In the genomic region with DNA sequence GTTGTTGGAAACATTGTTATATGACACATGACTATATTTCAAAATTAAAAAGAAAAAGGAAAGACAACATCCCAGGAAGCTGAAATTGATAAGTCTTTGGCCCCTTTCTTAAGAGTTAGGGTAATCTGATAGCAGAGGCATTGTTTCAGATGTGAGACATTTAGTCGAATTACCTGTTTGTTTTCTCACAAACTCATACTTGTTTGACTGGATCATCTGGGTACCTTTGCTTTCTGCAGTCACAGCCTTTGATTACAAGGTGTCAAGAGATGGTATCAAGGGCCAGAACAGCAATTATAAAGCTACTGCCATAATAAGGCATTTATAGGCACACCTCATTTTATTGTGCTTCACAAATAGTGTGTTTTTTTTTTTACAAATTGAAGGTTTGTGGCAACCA, we compare ENCODE assay signal across 27 cellular contexts.
"Had no signal": no experiment of that assay in that cellular context is flagged by ENCODE, and none has a peak within 500 bp of the region (broad histone marks: within the 10 kb centered on the region; RNA-seq: fewer than 3 reads in every experiment).

No MANE protein-coding gene starts in this region.

- H3K4me3 ChIP-seq: ascending aorta, esophagus squamous epithelium, heart right ventricle, left lung, lower lobe of right lung, neural progenitor cell, psoas muscle, right atrium auricular region, tibial nerve had no signal

- H3K79me2 ChIP-seq: parathyroid adenoma had no signal

- H3K9ac ChIP-seq: neural progenitor cell, parathyroid adenoma had no signal

- H3K9me3 ChIP-seq: ascending aorta, esophagus squamous epithelium, heart right ventricle, left lung, lower lobe of right lung, psoas muscle, right atrium auricular region, tibial nerve had no signal

- H3K4me1 Mint-ChIP-seq: activated CD4-positive, alpha-beta memory T cell treated with anti-CD3 and anti-CD28 coated beads, Interleukin-2, amount 10 ng/mL, durations not matched to agents 7 days and 5 days; activated CD4-positive, alpha-beta T cell treated with anti-CD3 and anti-CD28 coated beads, Interleukin-2, amount 10 ng/mL, durations not matched to agents 7 days and 5 days; activated naive CD4-positive, alpha-beta T cell treated with anti-CD3 and anti-CD28 coated beads, Interleukin-2, amount 10 ng/mL, durations not matched to agents 7 days and 5 days; activated naive CD8-positive, alpha-beta T cell treated with anti-CD3 and anti-CD28 coated beads, Interleukin-2, amount 10 ng/mL, durations not matched to agents 7 days and 5 days; natural killer cell; neural progenitor cell had no signal

- H3K4me1 ChIP-seq: ascending aorta, heart right ventricle, left lung, lower lobe of right lung, neural progenitor cell, parathyroid adenoma, psoas muscle, right atrium auricular region, tibial nerve had no signal

- H2AFZ ChIP-seq: neural progenitor cell, parathyroid adenoma had no signal

- H3K27me3 ChIP-seq: ascending aorta, brain microvascular endothelial cell, esophagus squamous epithelium, heart right ventricle, left lung, neural progenitor cell, right atrium auricular region, tibial nerve had no signal

- H3K27ac ChIP-seq: ascending aorta, brain microvascular endothelial cell, heart right ventricle, left lung, lower lobe of right lung, neural progenitor cell, parathyroid adenoma, psoas muscle, right atrium auricular region, tibial nerve had no signal

- H3K36me3 Mint-ChIP-seq: activated naive CD4-positive, alpha-beta T cell treated with anti-CD3 and anti-CD28 coated beads, Interleukin-2, amount 10 ng/mL, durations not matched to agents 7 days and 5 days; activated naive CD8-positive, alpha-beta T cell treated with anti-CD3 and anti-CD28 coated beads, Interleukin-2, amount 10 ng/mL, durations not matched to agents 7 days and 5 days; natural killer cell; neural progenitor cell had no signal

- ATAC-seq: heart right ventricle, left lung, lower lobe of right lung, natural killer cell, psoas muscle had no signal

- H3K4me2 ChIP-seq: neural progenitor cell had no signal

- H3K27me3 Mint-ChIP-seq: activated CD4-positive, alpha-beta memory T cell treated with anti-CD3 and anti-CD28 coated beads, Interleukin-2, amount 10 ng/mL, durations not matched to agents 7 days and 5 days; activated CD4-positive, alpha-beta T cell treated with anti-CD3 and anti-CD28 coated beads, Interleukin-2, amount 10 ng/mL, durations not matched to agents 7 days and 5 days; activated naive CD4-positive, alpha-beta T cell treated with anti-CD3 and anti-CD28 coated beads, Interleukin-2, amount 10 ng/mL, durations not matched to agents 7 days and 5 days; activated naive CD8-positive, alpha-beta T cell treated with anti-CD3 and anti-CD28 coated beads, Interleukin-2, amount 10 ng/mL, durations not matched to agents 7 days and 5 days; activated T-cell treated with anti-CD3 and anti-CD28 coated beads, Interleukin-2, amount 50 U/mL, for 24 hours had no signal

- H3K27ac Mint-ChIP-seq: activated CD4-positive, alpha-beta memory T cell treated with anti-CD3 and anti-CD28 coated beads, Interleukin-2, amount 10 ng/mL, durations not matched to agents 7 days and 5 days; activated CD4-positive, alpha-beta T cell treated with anti-CD3 and anti-CD28 coated beads, Interleukin-2, amount 10 ng/mL, durations not matched to agents 7 days and 5 days; activated naive CD4-positive, alpha-beta T cell treated with anti-CD3 and anti-CD28 coated beads, Interleukin-2, amount 10 ng/mL, durations not matched to agents 7 days and 5 days; activated naive CD8-positive, alpha-beta T cell treated with anti-CD3 and anti-CD28 coated beads, Interleukin-2, amount 10 ng/mL, durations not matched to agents 7 days and 5 days; activated T-cell treated with anti-CD3 and anti-CD28 coated beads, Interleukin-2, amount 50 U/mL, for 24 hours; endodermal cell; natural killer cell; neural progenitor cell had no signal

- H3K9me3 Mint-ChIP-seq: activated CD4-positive, alpha-beta memory T cell treated with anti-CD3 and anti-CD28 coated beads, Interleukin-2, amount 10 ng/mL, durations not matched to agents 7 days and 5 days; activated CD4-positive, alpha-beta T cell treated with anti-CD3 and anti-CD28 coated beads, Interleukin-2, amount 10 ng/mL, durations not matched to agents 7 days and 5 days; activated naive CD4-positive, alpha-beta T cell treated with anti-CD3 and anti-CD28 coated beads, Interleukin-2, amount 10 ng/mL, durations not matched to agents 7 days and 5 days; activated naive CD8-positive, alpha-beta T cell treated with anti-CD3 and anti-CD28 coated beads, Interleukin-2, amount 10 ng/mL, durations not matched to agents 7 days and 5 days; activated T-cell treated with anti-CD3 and anti-CD28 coated beads, Interleukin-2, amount 50 U/mL, for 24 hours; natural killer cell; neural progenitor cell had no signal

- H3K4me3 Mint-ChIP-seq: activated CD4-positive, alpha-beta memory T cell treated with anti-CD3 and anti-CD28 coated beads, Interleukin-2, amount 10 ng/mL, durations not matched to agents 7 days and 5 days; activated CD4-positive, alpha-beta T cell treated with anti-CD3 and anti-CD28 coated beads, Interleukin-2, amount 10 ng/mL, durations not matched to agents 7 days and 5 days; activated naive CD4-positive, alpha-beta T cell treated with anti-CD3 and anti-CD28 coated beads, Interleukin-2, amount 10 ng/mL, durations not matched to agents 7 days and 5 days; activated naive CD8-positive, alpha-beta T cell treated with anti-CD3 and anti-CD28 coated beads, Interleukin-2, amount 10 ng/mL, durations not matched to agents 7 days and 5 days; activated T-cell treated with anti-CD3 and anti-CD28 coated beads, Interleukin-2, amount 50 U/mL, for 24 hours; endodermal cell; natural killer cell; neural progenitor cell had no signal

- H3K36me3 ChIP-seq: ascending aorta, brain microvascular endothelial cell, esophagus squamous epithelium, heart right ventricle, left lung, lower lobe of right lung, neural progenitor cell, right atrium auricular region, tibial nerve had no signal

- DNase-seq: activated CD4-positive, alpha-beta memory T cell treated with anti-CD3 and anti-CD28 coated beads, Interleukin-2, amount 10 ng/mL, durations not matched to agents 7 days and 5 days; activated CD4-positive, alpha-beta T cell treated with anti-CD3 and anti-CD28 coated beads for 1 hour; activated CD4-positive, alpha-beta T cell treated with anti-CD3 and anti-CD28 coated beads, Interleukin-2, amount 10 ng/mL, durations not matched to agents 7 days and 5 days; activated CD8-positive, alpha-beta memory T cell treated with anti-CD3 and anti-CD28 coated beads, Interleukin-2, amount 50 U/mL, for 48 hours; activated gamma-delta T cell; activated naive CD4-positive, alpha-beta T cell treated with anti-CD3 and anti-CD28 coated beads, Interleukin-2, amount 10 ng/mL, durations not matched to agents 7 days and 5 days; activated naive CD8-positive, alpha-beta T cell treated with anti-CD3 and anti-CD28 coated beads, Interleukin-2, amount 10 ng/mL, durations not matched to agents 7 days and 5 days; activated T-cell treated with anti-CD3 and anti-CD28 coated beads, Interleukin-2, amount 50 U/mL, for 24 hours; brain microvascular endothelial cell; caudate nucleus; endodermal cell; esophagus squamous epithelium; foreskin melanocyte; heart right ventricle; left lung; lower lobe of right lung; mesenchymal stem cell; natural killer cell; occipital lobe; psoas muscle; stimulated activated naive CD4-positive, alpha-beta T cell treated with Interleukin-2 at 50 U/mL for 16 hours; T1000 had no signal
